ENCODE assay signal across 13 cellular contexts in genomic region chr1:19438552-19439196, GRCh38. TPM values are rescaled to one million over a fixed set of nuclear protein-coding genes. Genes with fewer than 3 reads are reported as not detected.
DNase-seq lines count a peak whose midpoint lies in the region; ATAC-seq and TF ChIP-seq lines count a peak whose summit lies in the region.
"Had no signal": no experiment of that assay in that cellular context is flagged by ENCODE, and none has a peak within 500 bp of the region (broad histone marks: within the 10 kb centered on the region; RNA-seq: fewer than 3 reads in every experiment).

No MANE protein-coding gene starts in this region.

- H3K36me3 ChIP-seq in left ventricle myocardium inferior (no peaks in the 10 kb centered on the region), neuronal stem cell (replicated peaks in 1 of 2; ENCODE audit: control insufficient read depth in 2 of 2, insufficient read depth in 2 of 2, low read length in 2 of 2) (peaks cover 7 to 40% of the 10 kb centered on the region in 2 donors), uterus (no peaks in the 10 kb centered on the region)

- no peak overlapping the region for H2AK5ac ChIP-seq in neuronal stem cell (ENCODE audit: low read depth, low read length)

- peak overlapping the region; percentile 88 for H3K27ac ChIP-seq in left ventricle myocardium inferior (replicated peaks)
- no peak overlapping the region for H3K27ac ChIP-seq in neuronal stem cell (replicated peaks; ENCODE audit: low read length)
- peak overlapping the region; percentile 87 to 92 for H3K27ac ChIP-seq in uterus
- H3K27ac ChIP-seq: HL-60 had no signal

- no peak overlapping the region for H2AFZ ChIP-seq in neuronal stem cell (ENCODE audit: low read length)

- intact Hi-C loops in left ventricle myocardium inferior (cut with micrococcal nuclease), result no loop called here
- intact Hi-C loops in left cardiac atrium (cut with DNase I), result no loop called here
- intact Hi-C loops in uterus (cut with DNase I; ENCODE audit: low total_unique reads), result no loop called here

- H3K4me1 Mint-ChIP-seq in effector memory CD8-positive, alpha-beta T cell (ENCODE audit: low read depth in 2 of 2), result peaks cover 71 to 81% of the 10 kb centered on the region in 2 donors

- H2BK12ac ChIP-seq in neuronal stem cell (ENCODE audit: low read length), result peak overlapping the region; percentile 17

- no peak overlapping the region for H2BK5ac ChIP-seq in neuronal stem cell (ENCODE audit: low read length)

- peaks cover 18% of the 10 kb centered on the region for H3K36me3 Mint-ChIP-seq in effector memory CD8-positive, alpha-beta T cell (ENCODE audit: insufficient read depth)

- no peak for TF ChIP-seq POLR2A in uterus (IDR thresholded peaks at IDR 0.05)

- no CpG with 5 or more reads among the region's 18 CpGs for WGBS in neuronal stem cell (ENCODE audit: extremely low coverage in 2 of 2, insufficient read length in 2 of 2, insufficient replicate concordance in 1 of 2), 2 donors

- peak overlapping the region in 1 of 2 donors; percentile 12 for H3K4me3 Mint-ChIP-seq in effector memory CD8-positive, alpha-beta T cell
- H3K4me3 Mint-ChIP-seq: activated CD8-positive, alpha-beta memory T cell treated with anti-CD3 and anti-CD28 coated beads, Interleukin-2, amount 10 ng/mL, durations not matched to agents 7 days and 5 days had no signal

- ATAC-seq in left cardiac atrium (no peak), GM19397 (IDR thresholded peaks at IDR 0.05; ENCODE audit: unreplicated experiment) (no peak), GM18867 (IDR thresholded peaks at IDR 0.05; ENCODE audit: unreplicated experiment) (no peak)
- peak; percentile 49 for ATAC-seq in effector memory CD8-positive, alpha-beta T cell (replicated peaks)
- ATAC-seq: activated CD8-positive, alpha-beta memory T cell treated with anti-CD3 and anti-CD28 coated beads, Interleukin-2, amount 10 ng/mL, durations not matched to agents 7 days and 5 days; left colon had no signal

- DNase-seq in left ventricle myocardium inferior, result no peak
- no peak for DNase-seq in left cardiac atrium
- DNase-seq in effector memory CD8-positive, alpha-beta T cell, result no peak
- DNase-seq in neuronal stem cell (ENCODE audit: low spot score), result no peak
- DNase-seq in uterus, result no peak
- no peak for DNase-seq in NCI-H526 treated with DMSO at 0.1 percent for 48 hours (lab: John Stamatoyannopoulos, UW)
- DNase-seq: activated CD8-positive, alpha-beta memory T cell treated with anti-CD3 and anti-CD28 coated beads, Interleukin-2, amount 10 ng/mL, durations not matched to agents 7 days and 5 days; GOT3; stimulated activated CD4-positive, alpha-beta T cell treated with anti-CD3 and anti-CD28 coated beads, Interleukin-1b, Interleukin-23, amount 100 ng/mL, for 48 hours had no signal

- no peaks in the 10 kb centered on the region for H3K27me3 Mint-ChIP-seq in effector memory CD8-positive, alpha-beta T cell
- H3K27me3 Mint-ChIP-seq: activated CD8-positive, alpha-beta memory T cell treated with anti-CD3 and anti-CD28 coated beads, Interleukin-2, amount 10 ng/mL, durations not matched to agents 7 days and 5 days had no signal

- H3K27me3 ChIP-seq in left ventricle myocardium inferior (ENCODE audit: low read depth) (no peaks in the 10 kb centered on the region), neuronal stem cell (ENCODE audit: control insufficient read depth in 3 of 3, insufficient read depth in 3 of 3, low read depth in 1 of 3, low read length in 3 of 3) (no peaks in the 10 kb centered on the region), uterus (no peaks in the 10 kb centered on the region)

- H3K27ac Mint-ChIP-seq in effector memory CD8-positive, alpha-beta T cell, result peak overlapping the region; percentile 74 to 80

- H3K4me2 ChIP-seq in neuronal stem cell (ENCODE audit: insufficient read depth, low read length, poor library complexity, severe bottlenecking), result no peak overlapping the region

- H4K91ac ChIP-seq in neuronal stem cell (ENCODE audit: low read depth, low read length, poor library complexity), result no peak overlapping the region

- H3K4me1 ChIP-seq in left ventricle myocardium inferior (peaks cover 100% of the 10 kb centered on the region), neuronal stem cell (ENCODE audit: control insufficient read depth in 2 of 2, insufficient read depth in 1 of 2, low read depth in 1 of 2, low read length in 2 of 2) (peaks cover 2 to 11% of the 10 kb centered on the region in 2 donors), uterus (peaks cover 43 to 61% of the 10 kb centered on the region in 2 donors)

- H3K9me3 ChIP-seq in left ventricle myocardium inferior (replicated peaks) (no peaks in the 10 kb centered on the region), neuronal stem cell (replicated peaks in 1 of 2; ENCODE audit: control insufficient read depth in 2 of 2, insufficient read depth in 1 of 2, low read depth in 1 of 2, low read length in 2 of 2) (no peaks in the 10 kb centered on the region), uterus (no peaks in the 10 kb centered on the region)

- no peak overlapping the region for H3K4ac ChIP-seq in neuronal stem cell (ENCODE audit: low read length)

- no peak overlapping the region for H2BK120ac ChIP-seq in neuronal stem cell (ENCODE audit: low read depth, low read length)

- no peak overlapping the region for H3K18ac ChIP-seq in neuronal stem cell (ENCODE audit: low read length)

- H3K79me1 ChIP-seq in neuronal stem cell (ENCODE audit: low read depth, low read length), result peaks cover 7% of the 10 kb centered on the region

- H2BK15ac ChIP-seq in neuronal stem cell (ENCODE audit: low read length), result no peak overlapping the region

- H3K4me3 ChIP-seq in left ventricle myocardium inferior, result peak overlapping the region; percentile 3
- H3K4me3 ChIP-seq in neuronal stem cell (ENCODE audit: low read length in 2 of 2), result no peak overlapping the region
- H3K4me3 ChIP-seq in uterus, result no peak overlapping the region

- no peak overlapping the region for H4K8ac ChIP-seq in neuronal stem cell (ENCODE audit: low read depth, low read length)

- TF ChIP-seq CTCF in left ventricle myocardium inferior (IDR thresholded peaks at IDR 0.05; ENCODE audit: borderline replicate concordance), result no peak
- TF ChIP-seq CTCF in uterus (IDR thresholded peaks at IDR 0.05), result no peak

- no peaks in the 10 kb centered on the region for H3K9me3 Mint-ChIP-seq in effector memory CD8-positive, alpha-beta T cell

- H3K23ac ChIP-seq in neuronal stem cell (ENCODE audit: low read depth, low read length, poor library complexity), result no peak overlapping the region

- no peak overlapping the region for H3K9ac ChIP-seq in neuronal stem cell (ENCODE audit: low read depth, low read length, poor library complexity)

- H3K14ac ChIP-seq in neuronal stem cell (ENCODE audit: low read length), result no peak overlapping the region

RNA-seq across cellular contexts. Expression of gene CAPZB, which starts 46.7 kb away (rescaled TPM):
- total RNA-seq in left ventricle myocardium inferior (217 TPM), left cardiac atrium (100 to 1,000 TPM; 227 to 254 TPM), uterus (100 to 1,000 TPM in 3 of 4 donors, 10 to 100 TPM in 1; 94.4 to 281 (median 141) TPM)
- polyA plus RNA-seq in neuronal stem cell (2013, experiment 1 of 2), result 295 TPM
- polyA plus RNA-seq in neuronal stem cell (2013, experiment 2 of 2), result 299 TPM
